13 cellular contexts compared by ENCODE assay signal in genomic region chr9:125633116-125633743, GRCh38.
A peak's percentile ranks its signal among the peaks of the same experiment; 100 is the strongest.
DNase-seq lines count a peak whose midpoint lies in the region; ATAC-seq and TF ChIP-seq lines count a peak whose summit lies in the region.
"Had no signal": no experiment of that assay in that cellular context is flagged by ENCODE, and none has a peak within 500 bp of the region (broad histone marks: within the 10 kb centered on the region; RNA-seq: fewer than 3 reads in every experiment).

No MANE protein-coding gene starts in this region.

- H4K20me1 ChIP-seq in H9 (ENCODE audit: control insufficient read depth, insufficient read depth, insufficient read length) = no peaks in the 10 kb centered on the region

- no peaks in the 10 kb centered on the region for H3K9me3 Mint-ChIP-seq in H9
- H3K9me3 Mint-ChIP-seq: CD8-positive, alpha-beta memory T cell had no signal

- H4K5ac ChIP-seq in H9 (ENCODE audit: insufficient read length, low read depth, low read length) = no peak overlapping the region

- H3K36me3 ChIP-seq in A673 (ENCODE audit: insufficient read depth, low read length, poor library complexity, severe bottlenecking) = no peaks in the 10 kb centered on the region
- H3K36me3 ChIP-seq: thyroid gland had no signal

- no peak overlapping the region for H3K9ac ChIP-seq in H9 (ENCODE audit: extremely low read depth, insufficient read length, low read length)

- H2BK5ac ChIP-seq in H9 (ENCODE audit: insufficient read length, low read length) = no peak overlapping the region

- peak overlapping the region in 2 of 3 experiments; percentile 47 to 53; a peak in 3 of 7 replicates for H3K27ac Mint-ChIP-seq in H9
- H3K27ac Mint-ChIP-seq: nephron had no signal

- H2AFZ ChIP-seq in H9 (ENCODE audit: low read length) = no peak overlapping the region

- no peak overlapping the region for H4K91ac ChIP-seq in H9 (ENCODE audit: insufficient read length, low read depth, low read length)

- H3K27me3 Mint-ChIP-seq in H9 (ENCODE audit: low read depth) = no peaks in the 10 kb centered on the region
- H3K27me3 Mint-ChIP-seq: CD8-positive, alpha-beta memory T cell had no signal

- H3K27ac ChIP-seq in A673 (ENCODE audit: low read depth, low read length, poor library complexity, severe bottlenecking) (no peak overlapping the region), H9 (ENCODE audit: insufficient read length, low read depth, low read length) (no peak overlapping the region), RWPE1 (no peak overlapping the region)
- H3K27ac ChIP-seq: thyroid gland had no signal

- no peak overlapping the region for H3K4me3 ChIP-seq in A673 (ENCODE audit: low read depth, low read length, poor library complexity, severe bottlenecking)
- H3K4me3 ChIP-seq: thyroid gland had no signal

- no peak overlapping the region for H3K56ac ChIP-seq in H9 (ENCODE audit: insufficient read length, low read depth, low read length)

- intact Hi-C loops in A673 (cut with micrococcal nuclease; ENCODE audit: unreplicated experiment) = loop anchor here (5.0 kb wide), 1 partner anchor 76 kb away; no protein-coding TSS in a partner anchor

- no peak overlapping the region for H3T11ph ChIP-seq in H9 (ENCODE audit: low read length)

- H3K4me1 Mint-ChIP-seq in H9 = peaks cover 31 to 40% of the 10 kb centered on the region in 2 experiments

- DNase-seq in A673 (ENCODE audit: low spot score) (peak; percentile 30), H9 (no peak), RWPE1 (ENCODE audit: low spot score) (peak; percentile 38), iris pigment epithelial cell (ENCODE audit: low read depth) (peak; percentile 17), NCI-H69 (lab: John Stamatoyannopoulos, UW) (no peak), G401 (ENCODE audit: low spot score) (no peak), NCI-H1417 (lab: John Stamatoyannopoulos, UW) (no peak)
- DNase-seq: CD8-positive, alpha-beta memory T cell; cerebellar nuclear complex; head of caudate nucleus; thyroid gland had no signal

- H3K79me2 ChIP-seq in H9 (ENCODE audit: insufficient read depth, low read length) = peaks cover 8% of the 10 kb centered on the region

- no peak overlapping the region for H2AK5ac ChIP-seq in H9 (ENCODE audit: insufficient read length, low read length)

- H3K4me1 ChIP-seq in A673 (ENCODE audit: insufficient read depth, low read length, poor library complexity, severe bottlenecking) (peaks cover 7% of the 10 kb centered on the region), H9 (ENCODE audit: insufficient read depth, low read length) (peaks cover 7% of the 10 kb centered on the region; the same call in 1 of the 2 replicates)

- H3K23ac ChIP-seq in H9 (ENCODE audit: insufficient read length, low read depth, low read length) = no peak overlapping the region

- in situ Hi-C loops in G401 (cut with HindIII; ENCODE audit: low sequenced_read_pairs) = no loop called here

- H3K9me3 ChIP-seq in A673 (ENCODE audit: low read depth, low read length, poor library complexity, severe bottlenecking) = no peaks in the 10 kb centered on the region
- H3K9me3 ChIP-seq in H9 (ENCODE audit: control insufficient read depth, low read depth, low read length) = no peaks in the 10 kb centered on the region
- H3K9me3 ChIP-seq: thyroid gland had no signal

- H2BK120ac ChIP-seq in H9 (ENCODE audit: low read depth, low read length, poor library complexity, severe bottlenecking) = no peak overlapping the region

- BruUV-seq in A673 (replicated peaks; lab: Mats Ljungman, UMichigan) = no TSS peak

- no peak overlapping the region for H4K8ac ChIP-seq in H9 (replicated peaks; ENCODE audit: insufficient read length, low read depth, low read length)

- no peak overlapping the region for H3K4me2 ChIP-seq in H9 (ENCODE audit: insufficient read depth, insufficient read length, low read length)

- no peak overlapping the region for H3K14ac ChIP-seq in H9 (ENCODE audit: insufficient read depth, low read length)

- no CpG with 5 or more reads among the region's 2 CpGs for WGBS in H9 (ENCODE audit: extremely low coverage, insufficient read length, low lambda C conversion rate)

- no peaks in the 10 kb centered on the region for H3K79me1 ChIP-seq in H9 (ENCODE audit: insufficient read depth, low read depth, low read length, poor library complexity, severe bottlenecking)

- H2BK20ac ChIP-seq in H9 (ENCODE audit: low read depth, low read length, poor library complexity, severe bottlenecking) = no peak overlapping the region

- H2BK12ac ChIP-seq in H9 (ENCODE audit: insufficient read length, low read depth, low read length) = no peak overlapping the region

- no peaks in the 10 kb centered on the region for H3K23me2 ChIP-seq in H9 (ENCODE audit: insufficient read length, low read depth, low read length, poor library complexity, severe bottlenecking)

- no peak for ATAC-seq in HG03439 (IDR thresholded peaks at IDR 0.05; ENCODE audit: unreplicated experiment)

- H3K27me3 ChIP-seq in A673 (replicated peaks; ENCODE audit: insufficient read depth, low read depth, low read length, poor library complexity) (no peaks in the 10 kb centered on the region), H9 (ENCODE audit: insufficient read depth, low read length) (no peaks in the 10 kb centered on the region)
- H3K27me3 ChIP-seq: thyroid gland had no signal

- H2BK15ac ChIP-seq in H9 (ENCODE audit: low read depth, low read length) = no peak overlapping the region

- no peak overlapping the region for H3K4ac ChIP-seq in H9 (ENCODE audit: low read depth, low read length)

- H3K36me3 Mint-ChIP-seq in H9 (ENCODE audit: insufficient read depth in 1 of 3, low read depth in 3 of 3) = 0 out of 7 replicates have a peak, but pooled peaks cover 0 to 3% (median 0%) of the 10 kb centered on the region in 3 experiments

- CTCF ChIA-PET in A673 (lab: Charles Lee) (interaction anchor here (1.2 kb wide), 1 partner anchor 225 kb away, joined by 3 read pairs; no protein-coding TSS in a partner anchor), RWPE1 (lab: Yijun Ruan, JAX) (interaction anchor here (0.6 kb wide), 2 partner anchors 27 to 66 kb away, joined by 3 to 4 read pairs; no protein-coding TSS in a partner anchor)

- no peak overlapping the region for H3K18ac ChIP-seq in H9 (ENCODE audit: insufficient read length, low read depth, low read length)

- H3K4me3 Mint-ChIP-seq in H9 = no peak overlapping the region
- H3K4me3 Mint-ChIP-seq: nephron had no signal

- POLR2A ChIA-PET in A673 (lab: Charles Lee; ENCODE audit: low non-redundant PET) (no interaction called here), RWPE1 (lab: Yijun Ruan, JAX; ENCODE audit: low non-redundant PET) (no interaction called here)

- TF ChIP-seq CTCF in A673 (conservative IDR thresholded peaks at IDR 0.05; ENCODE audit: low read depth, low read length) (no peak), H9 (conservative IDR thresholded peaks at IDR 0.05) (no peak), RWPE1 (conservative IDR thresholded peaks at IDR 0.05; ENCODE audit: low read depth) (no peak)

Comparison
In these comparisons a context has a peak if more than half of its experiments do, and no peak if none do; other contexts are left out.
1. DNase-seq: peak in A673 (single experiment), RWPE1 (single experiment) and iris pigment epithelial cell (single experiment); none in H9 (single experiment), NCI-H69 (single experiment), G401 (single experiment) and NCI-H1417 (0 of 3).